In genomic region chr14:39731912-39732311, GRCh38 we compare ENCODE assay signal across 15 cellular contexts.
DNase-seq lines count a peak whose midpoint lies in the region; ATAC-seq and TF ChIP-seq lines count a peak whose summit lies in the region.
"Had no signal": no experiment of that assay in that cellular context is flagged by ENCODE, and none has a peak within 500 bp of the region (broad histone marks: within the 10 kb centered on the region; RNA-seq: fewer than 3 reads in every experiment).

No MANE protein-coding gene starts in this region.

- H3K4me1 ChIP-seq in foreskin keratinocyte: no peaks in the 10 kb centered on the region
- H3K4me1 ChIP-seq: tibial artery had no signal

- intact Hi-C loops in activated CD4-positive, alpha-beta T cell treated with anti-CD3 and anti-CD28 coated beads for 36 hours (cut with DNase I, micrococcal nuclease): no loop called here

- no peaks in the 10 kb centered on the region for H3K27me3 ChIP-seq in foreskin keratinocyte
- H3K27me3 ChIP-seq: cardiac muscle cell, tibial artery had no signal

- POLR2A ChIA-PET in activated CD4-positive, alpha-beta T cell treated with anti-CD3 and anti-CD28 coated beads for 36 hours (lab: Charles Lee): no interaction called here

- TF ChIP-seq POLR2A in erythroblast (IDR thresholded peaks at IDR 0.05; ENCODE audit: low read length): no peak

- DNase-seq in activated CD4-positive, alpha-beta T cell treated with anti-CD3 and anti-CD28 coated beads for 36 hours: peak; percentile 40
- no peak for DNase-seq in activated CD4-positive, alpha-beta T cell treated with anti-CD3 and anti-CD28 coated beads, Interleukin-2, amount 50 U/mL, for 1 hour
- DNase-seq in erythroblast (lab: John Stamatoyannopoulos, UW) (peak; percentile 2 to 29), foreskin keratinocyte (no peak), NCI-H1092 treated with DMSO at 0.1 percent for 48 hours (lab: John Stamatoyannopoulos, UW) (no peak)
- DNase-seq: activated CD8-positive, alpha-beta memory T cell treated with anti-CD3 and anti-CD28 coated beads, Interleukin-2, amount 50 U/mL, for 4 hours; GF-D8; NCI-H446 treated with DMSO at 0.1 percent for 48 hours; T-cell; tibial artery had no signal

- no peak for ATAC-seq in activated CD4-positive, alpha-beta T cell treated with anti-CD3 and anti-CD28 coated beads for 36 hours
- ATAC-seq in GM19351 (IDR thresholded peaks at IDR 0.05; ENCODE audit: unreplicated experiment) (peak; percentile 56), HG02798 (IDR thresholded peaks at IDR 0.05; ENCODE audit: poor library complexity, unreplicated experiment) (no peak), foreskin keratinocyte (no peak)
- ATAC-seq: K562, T-cell had no signal

- H3K36me3 Mint-ChIP-seq in activated CD4-positive, alpha-beta T cell treated with anti-CD3 and anti-CD28 coated beads for 36 hours (ENCODE audit: low read depth): no peaks in the 10 kb centered on the region
- H3K36me3 Mint-ChIP-seq: T-cell had no signal

- H3K27ac ChIP-seq in foreskin keratinocyte: no peak overlapping the region
- H3K27ac ChIP-seq: cardiac muscle cell, tibial artery had no signal

- H3K27me3 Mint-ChIP-seq in activated CD4-positive, alpha-beta T cell treated with anti-CD3 and anti-CD28 coated beads for 36 hours: no peaks in the 10 kb centered on the region
- H3K27me3 Mint-ChIP-seq: T-cell had no signal

- CTCF ChIA-PET in activated CD4-positive, alpha-beta T cell treated with anti-CD3 and anti-CD28 coated beads for 36 hours (lab: Charles Lee): interaction anchor here (0.7 to 2.0 kb wide), 4 partner anchors 8 to 200 kb away, joined by 3 to 9 read pairs (median 4); no protein-coding TSS in a partner anchor

- TF ChIP-seq CTCF in LNCAP (IDR thresholded peaks at IDR 0.05) (peak; percentile 63), foreskin keratinocyte (conservative IDR thresholded peaks at IDR 0.05) (no peak)

- no peak overlapping the region for H3K27ac Mint-ChIP-seq in activated CD4-positive, alpha-beta T cell treated with anti-CD3 and anti-CD28 coated beads for 36 hours
- H3K27ac Mint-ChIP-seq: T-cell had no signal

- no peaks in the 10 kb centered on the region for H3K4me1 Mint-ChIP-seq in activated CD4-positive, alpha-beta T cell treated with anti-CD3 and anti-CD28 coated beads for 36 hours
- H3K4me1 Mint-ChIP-seq: T-cell had no signal

- peaks cover 13% of the 10 kb centered on the region for H3K9me3 Mint-ChIP-seq in activated CD4-positive, alpha-beta T cell treated with anti-CD3 and anti-CD28 coated beads for 36 hours (ENCODE audit: low read depth)

- H3K4me3 Mint-ChIP-seq in activated CD4-positive, alpha-beta T cell treated with anti-CD3 and anti-CD28 coated beads for 36 hours: no peak overlapping the region
- H3K4me3 Mint-ChIP-seq: T-cell had no signal

Comparison
In these comparisons a context has a peak if more than half of its experiments do, and no peak if none do; other contexts are left out.
1. DNase-seq: peak in activated CD4-positive, alpha-beta T cell treated with anti-CD3 and anti-CD28 coated beads for 36 hours (single experiment) and erythroblast (2 of 2); none in activated CD4-positive, alpha-beta T cell treated with anti-CD3 and anti-CD28 coated beads, Interleukin-2, amount 50 U/mL, for 1 hour (single experiment), foreskin keratinocyte (0 of 2) and NCI-H1092 treated with DMSO at 0.1 percent for 48 hours (single experiment).